30 cellular contexts compared by ENCODE assay signal in the genomic region with DNA sequence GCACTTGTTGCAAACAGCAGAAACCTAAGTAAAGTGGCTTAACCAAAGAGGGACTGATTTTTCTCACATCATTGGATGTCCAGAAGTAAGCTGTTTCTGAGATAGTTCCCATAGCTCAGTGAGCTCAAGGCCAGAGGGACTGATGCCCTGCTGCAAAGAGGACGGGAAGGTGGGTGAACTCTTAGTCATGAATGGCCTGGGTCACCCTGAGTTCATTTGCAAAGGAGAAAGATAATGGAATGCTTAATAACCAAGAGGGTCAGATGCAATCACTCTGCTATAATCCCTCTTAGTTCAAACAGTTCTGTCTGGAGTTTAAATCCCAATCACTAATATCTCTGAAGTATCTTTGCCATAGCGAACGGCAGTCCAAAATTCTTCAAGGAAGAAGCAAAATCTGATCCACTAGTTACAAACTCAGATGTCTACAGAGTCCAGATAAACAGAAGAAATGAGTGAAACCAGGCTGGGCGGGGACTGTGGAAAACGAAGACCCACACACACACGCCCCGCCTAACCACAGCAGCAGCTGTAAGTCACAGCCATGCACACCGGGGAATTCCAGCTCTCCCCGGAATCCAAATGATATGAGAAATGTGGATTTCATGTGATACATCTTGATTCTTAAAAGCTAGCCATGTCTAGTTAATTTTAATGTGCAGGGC.
DNase-seq lines count a peak whose midpoint lies in the region; ATAC-seq and TF ChIP-seq lines count a peak whose summit lies in the region.
"Had no signal": no experiment of that assay in that cellular context is flagged by ENCODE, and none has a peak within 500 bp of the region (broad histone marks: within the 10 kb centered on the region; RNA-seq: fewer than 3 reads in every experiment).

No MANE protein-coding gene starts in this region.

- DNase-seq in GM12865 (ENCODE audit: low read depth) (peak; percentile 2), SJSA1 (ENCODE audit: low read depth in 1 of 2, low spot score in 2 of 2) (no peak), endothelial cell (ENCODE audit: low spot score) (no peak), osteocyte (ENCODE audit: extremely low spot score, unreplicated experiment) (no peak), mesothelial cell of epicardium (ENCODE audit: low spot score in 2 of 2, unreplicated experiment in 2 of 2) (no peak), NCI-H2081 (lab: John Stamatoyannopoulos, UW) (no peak), left ventricle myocardium inferior (no peak)
- DNase-seq: activated CD4-positive, alpha-beta T cell treated with anti-CD3 and anti-CD28 coated beads for 36 hours; activated CD8-positive, alpha-beta memory T cell treated with anti-CD3 and anti-CD28 coated beads for 24 hours; activated effector memory CD4-positive, alpha-beta T cell treated with anti-CD3 and anti-CD28 coated beads, Interleukin-2, amount 50 U/mL, for 16 hours; activated naive CD8-positive, alpha-beta T cell treated with anti-CD3 and anti-CD28 coated beads, Interleukin-2, amount 10 ng/mL, durations not matched to agents 7 days and 5 days; DMS79; effector memory CD4-positive, alpha-beta T cell; erythroblast; GF-D8; H7; head of caudate nucleus; left cardiac atrium; NCI-H1105 treated with DMSO at 0.1 percent for 48 hours; NCI-H1930; NCI-H2227 treated with DMSO at 0.1 percent for 48 hours; NCI-H748 treated with DMSO at 0.1 percent for 48 hours; small intestine; stimulated activated CD4-positive, alpha-beta T cell treated with anti-CD3 and anti-CD28 coated beads, Interleukin-1b, Interleukin-23, amount 100 ng/mL, for 48 hours had no signal

- H3K4me3 ChIP-seq in GM12865 (ENCODE audit: low read depth, low read length): no peak overlapping the region
- H3K4me3 ChIP-seq in SJSA1: no peak overlapping the region
- no peak overlapping the region for H3K4me3 ChIP-seq in left ventricle myocardium inferior
- H3K4me3 ChIP-seq: tibial nerve had no signal

- intact Hi-C loops in left ventricle myocardium inferior (cut with micrococcal nuclease): no loop called here

- peak overlapping the region; percentile 1 for H3K4me3 Mint-ChIP-seq in endothelial cell (ENCODE audit: unreplicated experiment)
- no peak overlapping the region for H3K4me3 Mint-ChIP-seq in osteocyte (ENCODE audit: unreplicated experiment)
- H3K4me3 Mint-ChIP-seq in mesothelial cell of epicardium: no peak overlapping the region
- H3K4me3 Mint-ChIP-seq: activated CD4-positive, alpha-beta T cell treated with anti-CD3 and anti-CD28 coated beads for 36 hours; activated naive CD8-positive, alpha-beta T cell treated with anti-CD3 and anti-CD28 coated beads, Interleukin-2, amount 10 ng/mL, durations not matched to agents 7 days and 5 days; brain; IgD-negative memory B cell; memory B cell had no signal

- H3K9me3 Mint-ChIP-seq in endothelial cell (ENCODE audit: unreplicated experiment) (peaks cover 61% of the 10 kb centered on the region), osteocyte (ENCODE audit: unreplicated experiment) (no peaks in the 10 kb centered on the region), mesothelial cell of epicardium (peaks cover 6% of the 10 kb centered on the region)

- no peaks in the 10 kb centered on the region for H3K27me3 ChIP-seq in SJSA1 (replicated peaks)
- peaks cover 5% of the 10 kb centered on the region for H3K27me3 ChIP-seq in left ventricle myocardium inferior (ENCODE audit: low read depth)
- H3K27me3 ChIP-seq: tibial nerve had no signal

- no peaks in the 10 kb centered on the region for H3K9me3 ChIP-seq in SJSA1 (replicated peaks)
- H3K9me3 ChIP-seq in left ventricle myocardium inferior (replicated peaks): peaks cover 12% of the 10 kb centered on the region

- no peaks in the 10 kb centered on the region for H3K36me3 ChIP-seq in SJSA1
- H3K36me3 ChIP-seq in left ventricle myocardium inferior: no peaks in the 10 kb centered on the region
- H3K36me3 ChIP-seq: tibial nerve had no signal

- H3K4me1 ChIP-seq in SJSA1 (replicated peaks) (no peaks in the 10 kb centered on the region), left ventricle myocardium inferior (no peaks in the 10 kb centered on the region)
- H3K4me1 ChIP-seq: tibial nerve had no signal

- H3K27ac Mint-ChIP-seq in endothelial cell (ENCODE audit: unreplicated experiment) (no peak overlapping the region), osteocyte (ENCODE audit: unreplicated experiment) (peak overlapping the region; percentile 69), mesothelial cell of epicardium (no peak overlapping the region)
- H3K27ac Mint-ChIP-seq: activated CD4-positive, alpha-beta T cell treated with anti-CD3 and anti-CD28 coated beads for 36 hours; activated naive CD8-positive, alpha-beta T cell treated with anti-CD3 and anti-CD28 coated beads, Interleukin-2, amount 10 ng/mL, durations not matched to agents 7 days and 5 days; brain; IgD-negative memory B cell; memory B cell had no signal

- no peak for ATAC-seq in GM21786 (IDR thresholded peaks at IDR 0.05; ENCODE audit: unreplicated experiment)
- ATAC-seq: activated CD4-positive, alpha-beta T cell treated with anti-CD3 and anti-CD28 coated beads for 36 hours; left cardiac atrium; SK-N-SH treated with all-trans-retinoic acid at 6 μM for 48 hours had no signal

- H3K36me3 Mint-ChIP-seq in endothelial cell (ENCODE audit: low read depth, unreplicated experiment) (peaks cover 10% of the 10 kb centered on the region), osteocyte (ENCODE audit: unreplicated experiment) (peaks cover 2% of the 10 kb centered on the region), mesothelial cell of epicardium (no peaks in the 10 kb centered on the region)
- H3K36me3 Mint-ChIP-seq: activated naive CD8-positive, alpha-beta T cell treated with anti-CD3 and anti-CD28 coated beads, Interleukin-2, amount 10 ng/mL, durations not matched to agents 7 days and 5 days; brain; memory B cell had no signal

- H3K4me1 Mint-ChIP-seq in endothelial cell (ENCODE audit: unreplicated experiment) (no peaks in the 10 kb centered on the region), osteocyte (ENCODE audit: unreplicated experiment) (peaks cover 18% of the 10 kb centered on the region), mesothelial cell of epicardium (peaks cover 9% of the 10 kb centered on the region)
- H3K4me1 Mint-ChIP-seq: activated CD4-positive, alpha-beta T cell treated with anti-CD3 and anti-CD28 coated beads for 36 hours; activated naive CD8-positive, alpha-beta T cell treated with anti-CD3 and anti-CD28 coated beads, Interleukin-2, amount 10 ng/mL, durations not matched to agents 7 days and 5 days; IgD-negative memory B cell; memory B cell had no signal

- H3K27me3 Mint-ChIP-seq in endothelial cell (ENCODE audit: unreplicated experiment): peaks cover 1% of the 10 kb centered on the region
- H3K27me3 Mint-ChIP-seq in osteocyte (ENCODE audit: unreplicated experiment): no peaks in the 10 kb centered on the region
- no peaks in the 10 kb centered on the region for H3K27me3 Mint-ChIP-seq in mesothelial cell of epicardium (ENCODE audit: low read depth)
- H3K27me3 Mint-ChIP-seq: activated CD4-positive, alpha-beta T cell treated with anti-CD3 and anti-CD28 coated beads for 36 hours; activated naive CD8-positive, alpha-beta T cell treated with anti-CD3 and anti-CD28 coated beads, Interleukin-2, amount 10 ng/mL, durations not matched to agents 7 days and 5 days; IgD-negative memory B cell; memory B cell had no signal

- TF ChIP-seq CTCF in GM12865 (IDR thresholded peaks at IDR 0.05; ENCODE audit: insufficient read depth, low read depth, low read length, missing control alignments): no peak
- no peak for TF ChIP-seq CTCF in endothelial cell (IDR thresholded peaks at IDR 0.05; ENCODE audit: unreplicated experiment)
- TF ChIP-seq CTCF in osteocyte (IDR thresholded peaks at IDR 0.05): no peak
- no peak for TF ChIP-seq CTCF in mesothelial cell of epicardium (IDR thresholded peaks at IDR 0.05; ENCODE audit: unreplicated experiment)
- no peak for TF ChIP-seq CTCF in left ventricle myocardium inferior (IDR thresholded peaks at IDR 0.05; ENCODE audit: borderline replicate concordance)

- peak overlapping the region; percentile 35; the same call in 1 of the 2 replicates for H3K27ac ChIP-seq in SJSA1
- H3K27ac ChIP-seq in left ventricle myocardium inferior (replicated peaks): no peak overlapping the region
- H3K27ac ChIP-seq: tibial nerve had no signal
